Comparison of ENCODE assay signal across 21 cellular contexts in genomic region chr6:150145427-150145826, GRCh38. TPM values are rescaled to one million over a fixed set of nuclear protein-coding genes. Genes with fewer than 3 reads are reported as not detected.
DNase-seq lines count a peak whose midpoint lies in the region; ATAC-seq and TF ChIP-seq lines count a peak whose summit lies in the region.
"Had no signal": no experiment of that assay in that cellular context is flagged by ENCODE, and none has a peak within 500 bp of the region (broad histone marks: within the 10 kb centered on the region; RNA-seq: fewer than 3 reads in every experiment).

No MANE protein-coding gene starts in this region.

- H3K27ac ChIP-seq in RWPE2 (ENCODE audit: poor library complexity, severe bottlenecking) (peak overlapping the region; percentile 88), endodermal cell (ENCODE audit: low read depth, low read length) (no peak overlapping the region)
- H3K27ac ChIP-seq: SJSA1, tibial nerve had no signal

- H3K4me3 ChIP-seq in RWPE2 (ENCODE audit: severe bottlenecking) (peak overlapping the region; percentile 91), endodermal cell (ENCODE audit: low read length) (no peak overlapping the region)
- H3K4me3 ChIP-seq: SJSA1, tibial nerve had no signal

- H3K9me3 Mint-ChIP-seq in stimulated activated memory B cell treated with anti-CD40 and anti-IgM and Interleukin-4, amounts not matched to agents 10 μg/mL and 1 μg/mL and 100 μg/mL, for 72 hours = no peaks in the 10 kb centered on the region
- H3K9me3 Mint-ChIP-seq in endodermal cell = no peaks in the 10 kb centered on the region
- H3K9me3 Mint-ChIP-seq: activated naive CD8-positive, alpha-beta T cell treated with anti-CD3 and anti-CD28 coated beads, Interleukin-2, amount 50 U/mL, for 24 hours; activated T-helper 17 cell treated with anti-CD3 and anti-CD28 coated beads, Interleukin-2, amount 50 U/mL, for 72 hours had no signal

- H3K36me3 Mint-ChIP-seq in stimulated activated memory B cell treated with anti-CD40 and anti-IgM and Interleukin-4, amounts not matched to agents 10 μg/mL and 1 μg/mL and 100 μg/mL, for 72 hours = no peaks in the 10 kb centered on the region
- H3K36me3 Mint-ChIP-seq in endodermal cell (ENCODE audit: low read depth) = no peaks in the 10 kb centered on the region
- H3K36me3 Mint-ChIP-seq: naive B cell had no signal

- H3K4me1 Mint-ChIP-seq in stimulated activated memory B cell treated with anti-CD40 and anti-IgM and Interleukin-4, amounts not matched to agents 10 μg/mL and 1 μg/mL and 100 μg/mL, for 72 hours = peaks cover 43% of the 10 kb centered on the region
- peaks cover 7% of the 10 kb centered on the region for H3K4me1 Mint-ChIP-seq in endodermal cell
- H3K4me1 Mint-ChIP-seq: activated T-helper 17 cell treated with anti-CD3 and anti-CD28 coated beads, Interleukin-2, amount 50 U/mL, for 72 hours had no signal

- peak overlapping the region; percentile 37 for H3K27ac Mint-ChIP-seq in stimulated activated memory B cell treated with anti-CD40 and anti-IgM and Interleukin-4, amounts not matched to agents 10 μg/mL and 1 μg/mL and 100 μg/mL, for 72 hours
- H3K27ac Mint-ChIP-seq in endodermal cell = no peak overlapping the region
- H3K27ac Mint-ChIP-seq: activated naive CD8-positive, alpha-beta T cell treated with anti-CD3 and anti-CD28 coated beads, Interleukin-2, amount 50 U/mL, for 24 hours; activated T-helper 17 cell treated with anti-CD3 and anti-CD28 coated beads, Interleukin-2, amount 50 U/mL, for 72 hours; progenitor cell of endocrine pancreas had no signal

- H3K36me3 ChIP-seq in RWPE2 (ENCODE audit: low read depth) (0 out of 2 replicates have a peak, but pooled peaks cover 3% of the 10 kb centered on the region), endodermal cell (ENCODE audit: control insufficient read depth, insufficient read depth, low read length) (no peaks in the 10 kb centered on the region)
- H3K36me3 ChIP-seq: SJSA1, tibial nerve had no signal

- no peaks in the 10 kb centered on the region for H3K27me3 ChIP-seq in RWPE2 (ENCODE audit: insufficient read depth, poor library complexity, severe bottlenecking)
- H3K27me3 ChIP-seq in endodermal cell (ENCODE audit: control insufficient read depth, insufficient read depth, low read length, poor library complexity, severe bottlenecking) = peaks cover 80% of the 10 kb centered on the region

- ATAC-seq in RWPE2 (ENCODE audit: low read depth) (no peak), left ventricle myocardium superior (peak; percentile 12), HG02588 (IDR thresholded peaks at IDR 0.05; ENCODE audit: unreplicated experiment) (no peak)
- ATAC-seq in stimulated activated memory B cell treated with anti-CD40 and anti-IgM and Interleukin-4, amounts not matched to agents 10 μg/mL and 1 μg/mL and 100 μg/mL, for 72 hours = no peak
- ATAC-seq: activated naive CD8-positive, alpha-beta T cell treated with anti-CD3 and anti-CD28 coated beads, Interleukin-2, amount 50 U/mL, for 24 hours had no signal

- H3K4me1 ChIP-seq in RWPE2 (ENCODE audit: insufficient read depth, poor library complexity, severe bottlenecking) (peaks cover 35% of the 10 kb centered on the region), endodermal cell (ENCODE audit: control insufficient read depth, insufficient read depth, low read length) (no peaks in the 10 kb centered on the region)

- peaks cover 56% of the 10 kb centered on the region for H3K27me3 Mint-ChIP-seq in stimulated activated memory B cell treated with anti-CD40 and anti-IgM and Interleukin-4, amounts not matched to agents 10 μg/mL and 1 μg/mL and 100 μg/mL, for 72 hours
- peaks cover 81% of the 10 kb centered on the region for H3K27me3 Mint-ChIP-seq in endodermal cell (ENCODE audit: insufficient read depth)

- WGBS in endodermal cell (ENCODE audit: insufficient coverage in 1 of 2, insufficient read length in 1 of 2), 2 experiments = 99 to 100% methylated on average over 1 to 3 of the region's 3 CpGs

- H3K4me3 Mint-ChIP-seq in stimulated activated memory B cell treated with anti-CD40 and anti-IgM and Interleukin-4, amounts not matched to agents 10 μg/mL and 1 μg/mL and 100 μg/mL, for 72 hours = no peak overlapping the region
- no peak overlapping the region for H3K4me3 Mint-ChIP-seq in endodermal cell
- H3K4me3 Mint-ChIP-seq: activated naive CD8-positive, alpha-beta T cell treated with anti-CD3 and anti-CD28 coated beads, Interleukin-2, amount 50 U/mL, for 24 hours; activated T-helper 17 cell treated with anti-CD3 and anti-CD28 coated beads, Interleukin-2, amount 50 U/mL, for 72 hours had no signal

- no peak overlapping the region for H3K9ac ChIP-seq in endodermal cell (ENCODE audit: extremely low read depth, low read length, poor library complexity, severe bottlenecking)

- intact Hi-C loops in left ventricle myocardium superior (cut with micrococcal nuclease) = no loop called here

- DNase-seq in SIG-M5 treated with dmso at 0.1 percent for 504 hours (lab: John Stamatoyannopoulos, UW; ENCODE audit: unreplicated experiment) (peak; percentile 23), SIG-M5 (lab: John Stamatoyannopoulos, UW) (no peak), RWPE2 (ENCODE audit: low spot score) (no peak), left ventricle myocardium superior (no peak), endodermal cell (no peak), AML-193 (lab: John Stamatoyannopoulos, UW) (no peak)
- DNase-seq: activated CD4-positive, CD25-positive, alpha-beta regulatory T cell treated with anti-CD3 and anti-CD28 coated beads, Interleukin-2, amount 50 U/mL, for 72 hours; activated naive CD8-positive, alpha-beta T cell treated with anti-CD3 and anti-CD28 coated beads, Interleukin-2, amount 50 U/mL, for 24 hours; C1 segment of cervical spinal cord; glutamatergic neuron; GOT3; naive B cell; NCI-H2029 treated with DMSO at 0.1 percent for 48 hours; NCI-H510A; stimulated activated CD4-positive, alpha-beta T cell treated with anti-CD3 and anti-CD28 coated beads, Interleukin-12 subunit alpha, Interleukin-12 subunit beta, amount 100 ng/mL, for 4 hours had no signal

- H3K9me3 ChIP-seq in RWPE2 (ENCODE audit: severe bottlenecking) (no peaks in the 10 kb centered on the region), endodermal cell (ENCODE audit: control insufficient read depth, low read length) (no peaks in the 10 kb centered on the region)
- H3K9me3 ChIP-seq: tibial nerve had no signal

- peak; percentile 5 for TF ChIP-seq CTCF in RWPE2 (IDR thresholded peaks at IDR 0.05; ENCODE audit: poor library complexity, severe bottlenecking)
- no peak for TF ChIP-seq CTCF in endodermal cell (conservative IDR thresholded peaks at IDR 0.05)

RNA-seq across cellular contexts. Expression of gene PPP1R14C, which starts 2.6 kb away (rescaled TPM):
- total RNA-seq in left ventricle myocardium superior (123 TPM), endodermal cell (under 1 TPM; 0.20 to 0.29 TPM)
- 42.5 TPM for polyA plus RNA-seq in endodermal cell (2013, experiment 1 of 2)
- polyA plus RNA-seq in endodermal cell (2013, experiment 2 of 2) = 47.4 TPM
- total RNA-seq: activated T-helper 17 cell treated with anti-CD3 and anti-CD28 coated beads, Interleukin-2, amount 50 U/mL, for 72 hours; SJSA1 had no signal

Comparison
In these comparisons a context has a peak if more than half of its experiments do, and no peak if none do; other contexts are left out.
1. RNA of gene PPP1R14C, which starts 2.6 kb away (total RNA-seq): 123 TPM in left ventricle myocardium superior (single experiment); 0.20 to 0.29 TPM in endodermal cell; every median in the first group is over 10 times any median in the second.